ENCODE assay signal across 29 cellular contexts in the genomic region with DNA sequence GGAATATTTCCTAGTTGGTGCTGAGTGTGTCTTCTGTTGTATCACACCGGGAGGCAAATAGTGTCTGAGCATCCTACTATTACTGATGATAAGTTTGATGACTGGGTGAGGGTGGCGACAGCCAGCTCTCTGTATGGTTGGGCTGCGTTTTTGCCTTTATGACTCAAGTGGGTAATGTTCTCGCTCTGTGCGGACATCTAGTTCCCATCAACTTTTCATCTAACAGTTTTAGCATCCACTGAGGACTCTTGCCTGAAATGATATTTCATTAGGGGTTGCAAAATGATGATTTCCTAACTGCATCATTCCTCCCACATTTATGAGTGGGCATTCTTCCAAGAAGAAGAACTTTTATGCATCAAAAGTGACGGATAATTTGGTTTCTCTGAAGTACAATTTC. TPM values are rescaled to one million over a fixed set of nuclear protein-coding genes. Genes with fewer than 3 reads are reported as not detected.
DNase-seq lines count a peak whose midpoint lies in the region; ATAC-seq and TF ChIP-seq lines count a peak whose summit lies in the region.
"Had no signal": no experiment of that assay in that cellular context is flagged by ENCODE, and none has a peak within 500 bp of the region (broad histone marks: within the 10 kb centered on the region; RNA-seq: fewer than 3 reads in every experiment).

No MANE protein-coding gene starts in this region.

- H3K36me3 ChIP-seq in body of pancreas (replicated peaks in 1 of 2; ENCODE audit: insufficient read depth in 1 of 2, low read depth in 2 of 2) (no peaks in the 10 kb centered on the region), spleen (no peaks in the 10 kb centered on the region)
- H3K36me3 ChIP-seq: BE2C, Peyer's patch, right lobe of liver, SJCRH30 had no signal

- TF ChIP-seq CTCF in AG09309 (IDR thresholded peaks at IDR 0.05; ENCODE audit: control insufficient read depth, insufficient read depth, low read depth, low read length, missing control alignments) (no peak), body of pancreas (IDR thresholded peaks at IDR 0.05) (no peak), spleen (IDR thresholded peaks at IDR 0.05 in 8 of 11, conservative IDR thresholded peaks at IDR 0.05 in 3 of 11) (no peak)

- H3K4me3 ChIP-seq in AG09309 (ENCODE audit: control insufficient read depth, low read depth, low read length) (no peak overlapping the region), body of pancreas (no peak overlapping the region), right cardiac atrium (ENCODE audit: low read length) (no peak overlapping the region), spleen (no peak overlapping the region)
- H3K4me3 ChIP-seq: A549, Peyer's patch, right lobe of liver, SJCRH30 had no signal

- ATAC-seq in body of pancreas (peak; percentile 39), right cardiac atrium (peak; percentile 15 to 44), sciatic nerve (peak; percentile 71), HG03097 (IDR thresholded peaks at IDR 0.05; ENCODE audit: low FRiP score, unreplicated experiment) (no peak)
- ATAC-seq: A549; activated CD8-positive, alpha-beta memory T cell treated with anti-CD3 and anti-CD28 coated beads, Interleukin-2, amount 10 ng/mL, durations not matched to agents 7 days and 5 days; activated naive CD8-positive, alpha-beta T cell treated with anti-CD3 and anti-CD28 coated beads, Interleukin-2, amount 50 U/mL, for 24 hours; foreskin keratinocyte; natural killer cell treated with Interleukin-12 subunit alpha and Interleukin-12 subunit beta and Interleukin-15 and Interleukin-18, amount 100 ng/mL, for 72 hours had no signal

- POLR2A ChIA-PET in HEK293T (lab: Yijun Ruan, JAX): no interaction called here

- no peaks in the 10 kb centered on the region for H3K4me1 ChIP-seq in body of pancreas
- peaks cover 7% of the 10 kb centered on the region for H3K4me1 ChIP-seq in right cardiac atrium (ENCODE audit: control insufficient read depth, insufficient read depth, low read length)
- H3K4me1 ChIP-seq in spleen: peaks cover 0 to 5% (median 0%) of the 10 kb centered on the region in 6 donors
- H3K4me1 ChIP-seq: A549, foreskin keratinocyte, right lobe of liver had no signal

- WGBS in body of pancreas, 2 donors: 68 to 80% methylated on average over 6 of the region's 6 CpGs
- 51% methylated on average over 6 of the region's 6 CpGs for WGBS in right cardiac atrium
- 70 to 80% (median 76%) methylated on average over 6 of the region's 6 CpGs for WGBS in spleen, 5 donors

- TF ChIP-seq POLR2A in body of pancreas (IDR thresholded peaks at IDR 0.05) (no peak), spleen (IDR thresholded peaks at IDR 0.05) (no peak)

- intact Hi-C loops in body of pancreas (cut with DNase I) (no loop called here), right cardiac atrium (cut with DNase I) (no loop called here), sciatic nerve (cut with DNase I) (no loop called here), spleen (cut with DNase I; ENCODE audit: low total_unique reads) (no loop called here)

- H3K27ac ChIP-seq in body of pancreas (no peak overlapping the region), right cardiac atrium (ENCODE audit: low read length) (no peak overlapping the region), spleen (peak overlapping the region in 3 of 8 donors; percentile 10 to 34 (median 13))
- H3K27ac ChIP-seq: A549, foreskin keratinocyte, right lobe of liver, SJCRH30 had no signal

- peaks cover 0 to 8% of the 10 kb centered on the region in 2 donors for H3K27me3 ChIP-seq in body of pancreas
- H3K27me3 ChIP-seq in right cardiac atrium (ENCODE audit: control insufficient read depth, insufficient read depth): no peaks in the 10 kb centered on the region
- H3K27me3 ChIP-seq in spleen (replicated peaks in 1 of 7): peaks cover 0 to 80% (median 4%) of the 10 kb centered on the region in 7 donors
- H3K27me3 ChIP-seq: BE2C, Peyer's patch, right lobe of liver, SJCRH30 had no signal

- DNase-seq in AG09309 (ENCODE audit: low read depth) (peak; percentile 21), body of pancreas (peak in 1 of 4 donors; percentile 20), right cardiac atrium (no peak), sciatic nerve (ENCODE audit: low spot score) (no peak), spleen (no peak), HEK293T (ENCODE audit: extremely low spot score) (no peak), T-helper 1 cell (no peak)
- DNase-seq: activated B cell treated with CpG ODN at 0.5 μM for 24 hours; activated CD8-positive, alpha-beta memory T cell treated with anti-CD3 and anti-CD28 coated beads, Interleukin-2, amount 10 ng/mL, durations not matched to agents 7 days and 5 days; activated naive CD8-positive, alpha-beta T cell treated with anti-CD3 and anti-CD28 coated beads, Interleukin-2, amount 50 U/mL, for 24 hours; activated T-cell treated with anti-CD3 and anti-CD28 coated beads, Interleukin-2, amount 50 U/mL, for 48 hours; BE2C; CD8-positive, alpha-beta memory T cell; DMS153; foreskin keratinocyte; HCEC 1CT; hippocampal formation; immature natural killer cell; KBM-7; midbrain; NCI-H1105; NCI-H2029; Peyer's patch; right lobe of liver; SJCRH30 had no signal

- no peaks in the 10 kb centered on the region for H3K9me3 ChIP-seq in body of pancreas
- no peaks in the 10 kb centered on the region for H3K9me3 ChIP-seq in right cardiac atrium (ENCODE audit: control insufficient read depth, low read length)
- H3K9me3 ChIP-seq in spleen: no peaks in the 10 kb centered on the region
- H3K9me3 ChIP-seq: A549, BE2C, Peyer's patch, right lobe of liver, SJCRH30 had no signal

- CTCF ChIA-PET in HEK293T (lab: Yijun Ruan, JAX): no interaction called here

TF ChIP-seq in HEK293T, 16 proteins besides CTCF, POLR2A, EP300 and RAD21:
- TF ChIP-seq FOXM1 (IDR thresholded peaks at IDR 0.05; ENCODE audit: borderline replicate concordance) (no peak), FOXA1 (IDR thresholded peaks at IDR 0.05) (no peak), SP1 (IDR thresholded peaks at IDR 0.05) (no peak), SUZ12 (IDR thresholded peaks at IDR 0.05) (no peak)

RNA-seq across cellular contexts. Expression of a gene that starts 26.5 kb away (rescaled TPM):
- total RNA-seq in body of pancreas (1 to 10 TPM in 1 of 2 donors, under 1 TPM in 1; 0.78 to 3.6 TPM), right cardiac atrium (1 to 10 TPM; 2.3 to 5.1 (median 3.9) TPM), sciatic nerve (3.3 TPM), spleen (1 to 10 TPM in 2 of 7 donors, under 1 TPM in 5; 0.09 to 1.9 (median 0.67) TPM)
- polyA plus RNA-seq in right cardiac atrium (6.1 TPM), spleen (1 to 10 TPM in 2 of 3 donors, under 1 TPM in 1; 0.39 to 1.7 (median 1.4) TPM)
- total RNA-seq: activated B cell treated with CpG ODN at 0.5 μM for 24 hours; activated CD8-positive, alpha-beta memory T cell treated with anti-CD3 and anti-CD28 coated beads, Interleukin-2, amount 10 ng/mL, durations not matched to agents 7 days and 5 days; CD8-positive, alpha-beta memory T cell; foreskin keratinocyte; MCF 10A; natural killer cell treated with Interleukin-12 subunit alpha and Interleukin-12 subunit beta and Interleukin-15 and Interleukin-18, amount 100 ng/mL, for 72 hours had no signal
- polyA plus RNA-seq: CD8-positive, alpha-beta memory T cell; foreskin keratinocyte; immature natural killer cell had no signal
